Comparison of ENCODE assay signal across 21 cellular contexts in the genomic region with DNA sequence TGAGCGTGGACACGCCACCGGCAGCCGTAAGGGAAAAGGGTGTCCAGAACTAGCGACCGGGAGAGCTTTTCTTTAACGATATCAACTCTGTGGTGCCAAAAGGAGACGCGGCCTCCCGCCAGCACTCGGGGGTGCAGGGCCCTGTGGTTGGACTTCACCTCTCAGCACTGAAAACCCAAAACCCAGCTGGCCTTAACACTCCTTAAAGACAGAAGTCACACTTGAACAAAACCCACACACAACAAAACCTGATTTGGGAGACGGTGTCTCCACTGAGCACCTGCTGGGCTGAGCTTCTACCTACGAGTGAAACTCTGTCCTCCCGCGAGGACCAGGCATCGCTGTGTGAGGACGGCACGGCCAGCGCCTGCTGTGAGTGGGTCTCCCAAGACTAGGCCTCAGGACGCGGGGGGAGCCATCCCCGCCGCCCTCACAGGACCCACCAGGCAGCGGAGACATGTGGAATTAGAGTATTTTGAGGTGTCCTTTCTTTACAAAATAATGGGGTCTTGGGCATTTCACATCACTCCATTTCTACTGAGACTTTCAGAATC.
"Had no signal": no experiment of that assay in that cellular context is flagged by ENCODE, and none has a peak within 500 bp of the region (broad histone marks: within the 10 kb centered on the region; RNA-seq: fewer than 3 reads in every experiment).

No MANE protein-coding gene starts in this region.

- ATAC-seq: activated CD8-positive, alpha-beta T cell treated with anti-CD3 and anti-CD28 coated beads, Interleukin-2, amount 10 ng/mL, durations not matched to agents 7 days and 5 days; activated naive CD4-positive, alpha-beta T cell treated with anti-CD3 and anti-CD28 coated beads, Interleukin-2, amount 50 U/mL, for 72 hours; activated T-cell treated with anti-CD3 and anti-CD28 coated beads, Interleukin-2, amount 50 U/mL, for 72 hours; esophagus mucosa; left lobe of liver; naive thymus-derived CD8-positive, alpha-beta T cell had no signal

- H3K9me3 ChIP-seq: tibial artery, vagina had no signal

- H3K4me3 ChIP-seq: tibial artery, vagina had no signal

- FAIRE-seq: keratinocyte, TTC549 had no signal

- H3K27me3 ChIP-seq: brain microvascular endothelial cell, tibial artery, vagina had no signal

- DNase-seq: activated B cell treated with CpG ODN at 0.5 μM for 24 hours; activated CD4-positive, alpha-beta T cell treated with anti-CD3 and anti-CD28 coated beads, Interleukin-2, amount 10 ng/mL, durations not matched to agents 24 days and 14 days; activated CD8-positive, alpha-beta memory T cell treated with anti-CD3 and anti-CD28 coated beads, Interleukin-2, amount 50 U/mL, for 4 hours; activated CD8-positive, alpha-beta T cell treated with anti-CD3 and anti-CD28 coated beads, Interleukin-2, amount 10 ng/mL, durations not matched to agents 7 days and 5 days; activated gamma-delta T cell; activated T-cell treated with anti-CD3 and anti-CD28 coated beads, Interleukin-2, amount 50 U/mL, for 72 hours; amygdala; brain microvascular endothelial cell; hippocampal formation; stimulated activated CD4-positive, alpha-beta T cell treated with anti-CD3 and anti-CD28 coated beads, Interleukin-15, amount 100 ng/mL, for 24 hours; stimulated activated CD4-positive, alpha-beta T cell treated with anti-CD3 and anti-CD28 coated beads, Interleukin-4, amount 100 ng/mL, for 1 hour; stimulated activated naive CD4-positive, alpha-beta T cell; T-helper 2 cell; tibial artery had no signal

- H3K27ac ChIP-seq: tibial artery, vagina had no signal

- H3K4me1 ChIP-seq: tibial artery had no signal
